ENCODE assay signal across 26 cellular contexts in the genomic region with DNA sequence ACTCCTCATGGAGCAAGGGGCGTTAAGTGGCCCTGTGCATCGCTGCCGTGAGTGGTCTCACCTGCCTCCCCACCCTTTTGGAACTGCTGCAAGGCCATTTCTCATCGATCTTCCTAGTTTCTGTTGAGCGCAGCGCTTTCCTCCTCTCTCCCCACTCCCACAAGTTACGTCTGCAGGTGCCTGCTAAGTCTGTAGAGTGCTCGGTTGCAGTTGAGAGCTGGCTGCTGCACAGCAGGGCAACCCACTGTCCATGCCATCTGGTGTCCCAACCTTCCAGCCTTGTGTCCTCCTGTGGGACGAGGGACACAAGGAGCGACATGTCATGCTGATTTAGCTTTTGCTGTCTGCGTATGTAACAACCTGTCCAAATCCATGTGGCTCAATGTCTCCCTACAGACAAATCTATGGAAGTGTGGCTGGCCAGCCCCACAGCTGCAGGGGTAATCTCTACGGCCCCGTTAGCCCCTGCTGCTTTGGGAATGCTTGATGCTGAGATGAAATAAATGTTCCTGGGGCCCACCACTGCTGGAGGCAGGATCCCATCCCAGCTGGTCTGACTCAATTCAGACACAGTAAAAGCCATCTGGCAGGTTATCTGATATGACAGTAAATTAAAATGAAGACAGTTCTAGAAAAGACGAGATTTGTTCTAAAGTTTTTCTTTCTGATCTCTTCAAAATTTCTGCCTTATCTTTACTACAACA.
DNase-seq lines count a peak whose midpoint lies in the region; TF ChIP-seq lines count a peak whose summit lies in the region.
"Had no signal": no experiment of that assay in that cellular context is flagged by ENCODE, and none has a peak within 500 bp of the region (broad histone marks: within the 10 kb centered on the region; RNA-seq: fewer than 3 reads in every experiment).

No MANE protein-coding gene starts in this region.

- no peak overlapping the region for H3K4me3 Mint-ChIP-seq in activated naive CD8-positive, alpha-beta T cell treated with anti-CD3 and anti-CD28 coated beads for 36 hours
- H3K4me3 Mint-ChIP-seq: activated CD4-positive, alpha-beta memory T cell treated with anti-CD3 and anti-CD28 coated beads for 36 hours; activated naive CD8-positive, alpha-beta T cell treated with anti-CD3 and anti-CD28 coated beads, Interleukin-2, amount 10 ng/mL, durations not matched to agents 7 days and 5 days; natural killer cell treated with Interleukin-12 subunit alpha and Interleukin-12 subunit beta and Interleukin-15 and Interleukin-18, amount 100 ng/mL, for 72 hours; stimulated activated naive B cell treated with anti-CD40 and anti-IgM and Interleukin-4, amounts not matched to agents 10 μg/mL and 1 μg/mL and 100 μg/mL, for 72 hours had no signal

- H3K79me2 ChIP-seq in SK-N-SH (ENCODE audit: insufficient read depth) = no peaks in the 10 kb centered on the region

- H3K27ac ChIP-seq in HUES48 (ENCODE audit: low read depth, low read length) (peak overlapping the region; percentile 6), SK-N-SH (ENCODE audit: low read depth in 2 of 2, low read length in 1 of 2) (no peak overlapping the region), ovary (no peak overlapping the region)
- H3K27ac ChIP-seq: body of pancreas, dorsolateral prefrontal cortex, heart left ventricle, left ventricle myocardium inferior, right lobe of liver, uterus had no signal

- no peak overlapping the region for H3K27ac Mint-ChIP-seq in activated naive CD8-positive, alpha-beta T cell treated with anti-CD3 and anti-CD28 coated beads for 36 hours
- H3K27ac Mint-ChIP-seq: activated CD4-positive, alpha-beta memory T cell treated with anti-CD3 and anti-CD28 coated beads for 36 hours; activated naive CD8-positive, alpha-beta T cell treated with anti-CD3 and anti-CD28 coated beads, Interleukin-2, amount 10 ng/mL, durations not matched to agents 7 days and 5 days; natural killer cell treated with Interleukin-12 subunit alpha and Interleukin-12 subunit beta and Interleukin-15 and Interleukin-18, amount 100 ng/mL, for 72 hours; stimulated activated naive B cell treated with anti-CD40 and anti-IgM and Interleukin-4, amounts not matched to agents 10 μg/mL and 1 μg/mL and 100 μg/mL, for 72 hours had no signal

- H3K36me3 Mint-ChIP-seq in activated naive CD8-positive, alpha-beta T cell treated with anti-CD3 and anti-CD28 coated beads for 36 hours = no peaks in the 10 kb centered on the region
- H3K36me3 Mint-ChIP-seq: activated CD4-positive, alpha-beta memory T cell treated with anti-CD3 and anti-CD28 coated beads for 36 hours; activated naive CD8-positive, alpha-beta T cell treated with anti-CD3 and anti-CD28 coated beads, Interleukin-2, amount 10 ng/mL, durations not matched to agents 7 days and 5 days; natural killer cell treated with Interleukin-12 subunit alpha and Interleukin-12 subunit beta and Interleukin-15 and Interleukin-18, amount 100 ng/mL, for 72 hours; stimulated activated naive B cell treated with anti-CD40 and anti-IgM and Interleukin-4, amounts not matched to agents 10 μg/mL and 1 μg/mL and 100 μg/mL, for 72 hours had no signal

- TF ChIP-seq POLR2A in ovary (IDR thresholded peaks at IDR 0.05) = no peak

- H3K27me3 ChIP-seq in BE2C (no peaks in the 10 kb centered on the region), HUES48 (ENCODE audit: control insufficient read depth, insufficient read depth, low read length) (peaks cover 3% of the 10 kb centered on the region; the same call in 1 of the 2 replicates), SK-N-SH (ENCODE audit: insufficient read depth) (no peaks in the 10 kb centered on the region), ovary (no peaks in the 10 kb centered on the region)
- H3K27me3 ChIP-seq: body of pancreas, dorsolateral prefrontal cortex, right lobe of liver, uterus had no signal

- intact Hi-C loops in ovary (cut with DNase I) = loop anchor here in 3 of 4 donors (5.0 kb wide), 3 partner anchors 67 to 237 kb away; partner anchors contain the start of gene TCF7L1 (in 1 of the 3)

- CTCF ChIA-PET in SK-N-SH (lab: Yijun Ruan, JAX) (interaction anchor here (0.7 to 11.7 kb wide), 20 partner anchors 12 to 244 kb away, joined by 3 to 230 read pairs (median 12); partner anchors contain the start of gene TCF7L1), GM10248 (lab: Yijun Ruan, JAX) (interaction anchor here (1.2 to 4.4 kb wide), 3 partner anchors 47 to 234 kb away, joined by 3 to 29 read pairs (median 7); no protein-coding TSS in a partner anchor)

- H3K4me3 ChIP-seq in BE2C (ENCODE audit: low read depth, low read length) (no peak overlapping the region), HUES48 (ENCODE audit: low read depth, low read length) (no peak overlapping the region), SK-N-SH (ENCODE audit: low read depth in 2 of 2, low read length in 1 of 2) (no peak overlapping the region), ovary (no peak overlapping the region)
- H3K4me3 ChIP-seq: body of pancreas, dorsolateral prefrontal cortex, heart left ventricle, left ventricle myocardium inferior, right lobe of liver, uterus had no signal

- H3K4me1 ChIP-seq in BE2C (peaks cover 8% of the 10 kb centered on the region), HUES48 (ENCODE audit: control insufficient read depth, insufficient read depth, low read length) (peaks cover 20% of the 10 kb centered on the region), SK-N-SH (ENCODE audit: control insufficient read depth in 1 of 2, insufficient read depth in 2 of 2, low read depth in 1 of 2, low read length in 1 of 2) (peaks cover 0 to 16% of the 10 kb centered on the region in 2 experiments; a peak in 1 of 4 replicates), ovary (ENCODE audit: insufficient read depth) (no peaks in the 10 kb centered on the region)
- H3K4me1 ChIP-seq: uterus had no signal

- H3K9ac ChIP-seq in HUES48 (ENCODE audit: low read depth, low read length) (no peak overlapping the region), SK-N-SH (no peak overlapping the region)

- 61% methylated on average over 13 of the region's 14 CpGs for WGBS in SK-N-SH (ENCODE audit: low lambda C conversion rate)
- 40 to 62% (median 50%) methylated on average over 14 of the region's 14 CpGs for WGBS in ovary, 3 donors

- no peak for TF ChIP-seq CTCF in BE2C (IDR thresholded peaks at IDR 0.05; ENCODE audit: low read depth, low read length)
- no peak for TF ChIP-seq CTCF in SK-N-SH (IDR thresholded peaks at IDR 0.05)
- no peak for TF ChIP-seq CTCF in ovary (IDR thresholded peaks at IDR 0.05)
- no peak for TF ChIP-seq CTCF in GM10248 (IDR thresholded peaks at IDR 0.05; ENCODE audit: control extremely low read depth, extremely low read depth, low read depth, missing control alignments)

- H3K4me1 Mint-ChIP-seq in activated naive CD8-positive, alpha-beta T cell treated with anti-CD3 and anti-CD28 coated beads for 36 hours = peaks cover 9% of the 10 kb centered on the region

- H4K20me1 ChIP-seq in SK-N-SH (ENCODE audit: insufficient read depth) = no peaks in the 10 kb centered on the region

- POLR2A ChIA-PET in SK-N-SH (lab: Yijun Ruan, JAX) = interaction anchor here (1.1 kb wide), 1 partner anchor 220 kb away, joined by 3 read pairs; no protein-coding TSS in a partner anchor
- POLR2A ChIA-PET in GM10248 (lab: Yijun Ruan, JAX) = no interaction called here

- H3K9me3 Mint-ChIP-seq in activated naive CD8-positive, alpha-beta T cell treated with anti-CD3 and anti-CD28 coated beads for 36 hours = no peaks in the 10 kb centered on the region
- H3K9me3 Mint-ChIP-seq: activated CD4-positive, alpha-beta memory T cell treated with anti-CD3 and anti-CD28 coated beads for 36 hours; activated naive CD8-positive, alpha-beta T cell treated with anti-CD3 and anti-CD28 coated beads, Interleukin-2, amount 10 ng/mL, durations not matched to agents 7 days and 5 days; natural killer cell treated with Interleukin-12 subunit alpha and Interleukin-12 subunit beta and Interleukin-15 and Interleukin-18, amount 100 ng/mL, for 72 hours had no signal

- H3K36me3 ChIP-seq in BE2C = no peaks in the 10 kb centered on the region
- no peaks in the 10 kb centered on the region for H3K36me3 ChIP-seq in HUES48 (ENCODE audit: control insufficient read depth, insufficient read depth, low read length)
- no peaks in the 10 kb centered on the region for H3K36me3 ChIP-seq in SK-N-SH (replicated peaks in 1 of 2; ENCODE audit: control insufficient read depth in 1 of 2, insufficient read depth in 2 of 2, low read length in 1 of 2)
- no peaks in the 10 kb centered on the region for H3K36me3 ChIP-seq in ovary
- H3K36me3 ChIP-seq: heart left ventricle, left ventricle myocardium inferior, right lobe of liver, uterus had no signal

- no peak overlapping the region for H2AFZ ChIP-seq in SK-N-SH (ENCODE audit: low read depth)

- peaks cover 22% of the 10 kb centered on the region for H3K27me3 Mint-ChIP-seq in activated naive CD8-positive, alpha-beta T cell treated with anti-CD3 and anti-CD28 coated beads for 36 hours

- no peak overlapping the region for H3K4me2 ChIP-seq in SK-N-SH

- H3K9me2 ChIP-seq in SK-N-SH = no peaks in the 10 kb centered on the region

- no peaks in the 10 kb centered on the region for H3F3A ChIP-seq in SK-N-SH (replicated peaks; ENCODE audit: insufficient read depth)

- TF ChIP-seq RAD21 in SK-N-SH (IDR thresholded peaks at IDR 0.05; ENCODE audit: low read length) = no peak

- H3K9me3 ChIP-seq in BE2C = no peaks in the 10 kb centered on the region
- H3K9me3 ChIP-seq in HUES48 (ENCODE audit: control insufficient read depth, insufficient read depth, low read length) = no peaks in the 10 kb centered on the region
- H3K9me3 ChIP-seq in SK-N-SH = no peaks in the 10 kb centered on the region
- no peaks in the 10 kb centered on the region for H3K9me3 ChIP-seq in ovary
- H3K9me3 ChIP-seq: body of pancreas, heart left ventricle, left ventricle myocardium inferior, right lobe of liver, uterus had no signal

- DNase-seq in BE2C (peak; percentile 43), SK-N-SH (peak; percentile 73), iPS-NIHi7 (ENCODE audit: extremely low spot score) (peak; percentile 59), NCI-H748 treated with DMSO at 0.1 percent for 48 hours (lab: John Stamatoyannopoulos, UW) (no peak), ovary (no peak), GM10248 (ENCODE audit: extremely low spot score) (no peak)
- DNase-seq in activated naive CD8-positive, alpha-beta T cell treated with anti-CD3 and anti-CD28 coated beads for 36 hours = no peak
- DNase-seq: activated CD4-positive, alpha-beta memory T cell treated with anti-CD3 and anti-CD28 coated beads for 36 hours; activated effector memory CD4-positive, alpha-beta T cell treated with Interleukin-2 at 50 U/mL for 16 hours; activated naive CD8-positive, alpha-beta T cell treated with anti-CD3 and anti-CD28 coated beads, Interleukin-2, amount 10 ng/mL, durations not matched to agents 7 days and 5 days; body of pancreas; cerebellar nuclear complex; COR-L47; dorsolateral prefrontal cortex; heart left ventricle; left ventricle myocardium inferior; NCI-H2107; NCI-H526; right lobe of liver; Right ventricle myocardium superior; stimulated activated CD4-positive, alpha-beta T cell treated with anti-CD3 and anti-CD28 coated beads, Interleukin-12 subunit alpha, Interleukin-12 subunit beta, amount 100 ng/mL, for 4 hours; stimulated activated CD4-positive, alpha-beta T cell treated with anti-CD3 and anti-CD28 coated beads, Interleukin-4, amount 100 ng/mL, for 24 hours; stimulated activated naive B cell treated with anti-CD40 and anti-IgM and Interleukin-4, amounts not matched to agents 10 μg/mL and 1 μg/mL and 100 μg/mL, for 72 hours; uterus had no signal

- TF ChIP-seq EP300 in SK-N-SH (IDR thresholded peaks at IDR 0.05; ENCODE audit: borderline replicate concordance in 1 of 2, low read depth in 1 of 2, low read length in 1 of 2) (peak in 1 of 2 experiments; percentile 79; a peak in 2 of 4 replicates), ovary (IDR thresholded peaks at IDR 0.05) (no peak)

Comparison
In these comparisons a context has a peak if more than half of its experiments do, and no peak if none do; other contexts are left out.
1. DNase-seq: peak in BE2C (single experiment), SK-N-SH (single experiment) and iPS-NIHi7 (single experiment); none in NCI-H748 treated with DMSO at 0.1 percent for 48 hours (single experiment), activated naive CD8-positive, alpha-beta T cell treated with anti-CD3 and anti-CD28 coated beads for 36 hours (single experiment), ovary (0 of 5) and GM10248 (single experiment).